Comparison of ENCODE assay signal across 17 cellular contexts in the genomic region with DNA sequence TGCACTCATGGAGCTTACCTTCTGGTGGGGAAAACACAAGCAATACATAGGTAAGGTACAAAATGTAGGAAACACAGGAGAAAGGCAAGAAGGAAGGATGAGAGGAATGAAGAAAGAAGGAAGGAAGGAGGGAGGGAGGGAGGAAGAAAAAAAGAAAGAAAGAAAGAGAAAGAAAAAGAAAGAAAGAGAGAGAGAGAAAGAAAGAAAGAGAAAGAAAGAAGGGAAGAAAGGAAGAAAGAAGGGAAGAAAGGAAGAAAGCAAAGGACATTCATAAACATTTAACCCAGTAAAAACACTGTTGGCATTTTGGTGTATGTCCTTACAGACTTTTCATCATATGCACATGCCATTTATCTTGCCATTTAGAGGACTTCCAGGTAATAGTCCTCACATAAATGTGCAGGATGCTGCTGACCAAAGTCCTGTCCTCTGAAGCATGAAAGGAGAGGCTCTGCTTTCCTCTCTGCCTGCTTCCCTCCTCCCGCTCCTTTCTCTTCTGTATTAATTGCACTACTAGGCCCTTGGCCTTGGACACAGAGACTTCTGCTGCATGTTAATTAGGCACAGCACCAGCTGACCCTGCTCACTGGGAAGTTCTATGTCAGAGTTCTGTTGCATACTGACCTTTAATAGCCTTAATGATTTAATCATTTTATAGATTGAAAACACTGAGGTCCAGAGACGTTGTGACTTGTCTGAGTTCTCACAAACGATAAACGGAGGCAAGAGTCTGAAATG. TPM values are rescaled to one million over a fixed set of nuclear protein-coding genes. Genes with fewer than 3 reads are reported as not detected.
DNase-seq lines count a peak whose midpoint lies in the region; ATAC-seq, FAIRE-seq and TF ChIP-seq lines count a peak whose summit lies in the region.
"Had no signal": no experiment of that assay in that cellular context is flagged by ENCODE, and none has a peak within 500 bp of the region (broad histone marks: within the 10 kb centered on the region; RNA-seq: fewer than 3 reads in every experiment).

No MANE protein-coding gene starts in this region.

- no peaks in the 10 kb centered on the region for H3K79me1 ChIP-seq in mesendoderm (ENCODE audit: low read length)

- H3K4me3 ChIP-seq in GM23338, result no peak overlapping the region
- H3K4me3 ChIP-seq in K562, result no peak overlapping the region
- no peak overlapping the region for H3K4me3 ChIP-seq in mesendoderm (ENCODE audit: low read length)
- H3K4me3 ChIP-seq: colonic mucosa, upper lobe of left lung had no signal

- H3K56ac ChIP-seq in mesendoderm (ENCODE audit: low read length), result no peak overlapping the region

- no peak for TF ChIP-seq EP300 in K562 (IDR thresholded peaks at IDR 0.05; ENCODE audit: low read length)

- H2AFZ ChIP-seq in GM23338 (peak overlapping the region; percentile 77; the same call in 1 of the 2 replicates), K562 (ENCODE audit: low read depth, low read length) (no peak overlapping the region)

- H4K20me1 ChIP-seq in GM23338 (replicated peaks; ENCODE audit: insufficient read depth) (no peaks in the 10 kb centered on the region), K562 (replicated peaks; ENCODE audit: control insufficient read depth, insufficient read depth, low read length) (no peaks in the 10 kb centered on the region)

- peaks cover 21% of the 10 kb centered on the region for H3K4me1 ChIP-seq in GM23338 (ENCODE audit: insufficient read depth)
- peaks cover 0 to 18% of the 10 kb centered on the region in 2 experiments; a peak in 4 of 5 replicates for H3K4me1 ChIP-seq in K562 (replicated peaks in 1 of 2; ENCODE audit: control insufficient read depth in 2 of 2, insufficient read depth in 2 of 2, low read length in 2 of 2)
- no peaks in the 10 kb centered on the region for H3K4me1 ChIP-seq in mesendoderm (ENCODE audit: control insufficient read depth, low read depth, low read length)
- H3K4me1 ChIP-seq: colonic mucosa had no signal

- DNase-seq in GM23338 (ENCODE audit: low spot score) (no peak), K562 (ENCODE audit: extremely low read depth in 1 of 4, low spot score in 3 of 4) (no peak), mesendoderm (no peak), EL (no peak), HT-29 (ENCODE audit: low spot score) (no peak), COR-L47 (lab: John Stamatoyannopoulos, UW) (no peak), GM13977 (ENCODE audit: low spot score) (no peak)
- DNase-seq: activated CD8-positive, alpha-beta T cell treated with anti-CD3 and anti-CD28 coated beads, Interleukin-2, amount 10 ng/mL, durations not matched to agents 7 days and 5 days; activated effector memory CD4-positive, alpha-beta T cell treated with Interleukin-2 at 50 U/mL for 16 hours; colonic mucosa; heart left ventricle; Karpas-422; NCI-H1417 treated with DMSO at 0.1 percent for 48 hours; OCI-M1; upper lobe of left lung had no signal

- H3K23ac ChIP-seq in mesendoderm (ENCODE audit: low read length), result no peak overlapping the region

- no peaks in the 10 kb centered on the region for H3K79me2 ChIP-seq in GM23338 (replicated peaks; ENCODE audit: insufficient read depth)
- no peaks in the 10 kb centered on the region for H3K79me2 ChIP-seq in K562 (ENCODE audit: control insufficient read depth, insufficient read depth, low read length)
- H3K79me2 ChIP-seq in mesendoderm (ENCODE audit: control insufficient read depth, insufficient read depth, low read length), result no peaks in the 10 kb centered on the region

- no peak overlapping the region for H3K18ac ChIP-seq in mesendoderm (ENCODE audit: low read length)

- H3K27ac Mint-ChIP-seq in GM23338, result peak overlapping the region; percentile 77; the same call in 1 of the 2 replicates
- H3K27ac Mint-ChIP-seq: activated CD8-positive, alpha-beta T cell treated with anti-CD3 and anti-CD28 coated beads, Interleukin-2, amount 10 ng/mL, durations not matched to agents 7 days and 5 days had no signal

- H3K9me3 Mint-ChIP-seq in GM23338, result peaks cover 13% of the 10 kb centered on the region

- 36% methylated on average over 4 of the region's 4 CpGs for WGBS in K562 (ENCODE audit: insufficient coverage, low coverage, missing lambda C conversion rate)
- no CpG with 5 or more reads among the region's 4 CpGs for WGBS in mesendoderm (ENCODE audit: extremely low coverage, insufficient coverage, low lambda C conversion rate)

- H3K36me3 ChIP-seq in GM23338 (ENCODE audit: insufficient read depth), result no peaks in the 10 kb centered on the region
- no peaks in the 10 kb centered on the region for H3K36me3 ChIP-seq in K562 (ENCODE audit: control insufficient read depth, insufficient read depth, low read length)
- no peaks in the 10 kb centered on the region for H3K36me3 ChIP-seq in mesendoderm (ENCODE audit: control insufficient read depth, insufficient read depth, low read length)
- H3K36me3 ChIP-seq: colonic mucosa, heart left ventricle, upper lobe of left lung had no signal

- no peak overlapping the region for H2AK5ac ChIP-seq in mesendoderm (ENCODE audit: low read length)

- H3K9me1 ChIP-seq in K562 (ENCODE audit: control insufficient read depth, insufficient read depth, low read length), result no peaks in the 10 kb centered on the region

- FAIRE-seq in K562 (lab: Jason Lieb, UNC), result no peak
- FAIRE-seq: islet of Langerhans had no signal

- no peaks in the 10 kb centered on the region for H3K9me2 ChIP-seq in GM23338 (ENCODE audit: insufficient read depth)

- H3K9me3 ChIP-seq in K562 (replicated peaks; ENCODE audit: control insufficient read depth, insufficient read depth, low read depth, low read length), result no peaks in the 10 kb centered on the region
- H3K9me3 ChIP-seq: colonic mucosa, heart left ventricle, upper lobe of left lung had no signal

- H4K5ac ChIP-seq in mesendoderm (ENCODE audit: low read length), result no peak overlapping the region

- no peaks in the 10 kb centered on the region for H3F3A ChIP-seq in GM23338 (replicated peaks; ENCODE audit: low read depth)

- TF ChIP-seq CTCF in 22Rv1 (IDR thresholded peaks at IDR 0.05), result no peak
- TF ChIP-seq CTCF in GM23338 (conservative IDR thresholded peaks at IDR 0.05; ENCODE audit: low read depth in 2 of 2), result no peak
- TF ChIP-seq CTCF in K562 (IDR thresholded peaks at IDR 0.05 in 2 of 3, conservative IDR thresholded peaks at IDR 0.05 in 1 of 3; ENCODE audit: insufficient read depth in 2 of 3, low read depth in 1 of 3, low read length in 3 of 3), result no peak
- TF ChIP-seq CTCF in GM13977 (IDR thresholded peaks at IDR 0.05; ENCODE audit: extremely low read depth, insufficient read depth, missing control alignments), result no peak

- H3K4me2 ChIP-seq in GM23338 (no peak overlapping the region), K562 (ENCODE audit: insufficient read depth, low read length) (no peak overlapping the region), mesendoderm (ENCODE audit: low read length) (no peak overlapping the region)

- no peak for TF ChIP-seq POLR2A in K562 (conservative IDR thresholded peaks at IDR 0.05)

- no peak overlapping the region for H2BK15ac ChIP-seq in mesendoderm (replicated peaks; ENCODE audit: low read depth)

- no peak overlapping the region for H4K8ac ChIP-seq in mesendoderm (ENCODE audit: low read depth, low read length)

- H3K27ac ChIP-seq in 22Rv1 (peak overlapping the region; percentile 75), GM23338 (ENCODE audit: low read depth) (no peak overlapping the region), K562 (ENCODE audit: extremely low read depth, low read depth, low read length) (no peak overlapping the region), mesendoderm (ENCODE audit: low read depth, low read length) (no peak overlapping the region)
- H3K27ac ChIP-seq: colonic mucosa, upper lobe of left lung had no signal

- H2BK120ac ChIP-seq in mesendoderm (ENCODE audit: low read depth, low read length), result no peak overlapping the region

- CTCF ChIA-PET in K562 (lab: Yijun Ruan, JAX; ENCODE audit: low intra/inter-chr PET ratio), result no interaction called here

- POLR2A ChIA-PET in K562 (lab: Yijun Ruan, JAX), result no interaction called here

- peaks cover 41% of the 10 kb centered on the region for H3K4me1 Mint-ChIP-seq in GM23338

- in situ Hi-C loops in K562 (cut with MboI), result loop anchor here (5.0 kb wide), 1 partner anchor 231 kb away; no protein-coding TSS in a partner anchor
- in situ Hi-C loops in GM13977 (cut with MboI; ENCODE audit: low pct_unique_long_range_greater_than_20kb, low sequenced_read_pairs, unreplicated experiment), result loop anchor here (10.0 kb wide), 1 partner anchor 228 kb away; no protein-coding TSS in a partner anchor

- H3K4ac ChIP-seq in mesendoderm (ENCODE audit: low read depth, low read length), result peak overlapping the region; percentile 28

- H3K36me3 Mint-ChIP-seq in GM23338 (ENCODE audit: low read depth), result peaks cover 9% of the 10 kb centered on the region; the same call in 1 of the 3 replicates

- intact Hi-C loops in K562 (cut with micrococcal nuclease), result no loop called here

- no peak for ATAC-seq in GM23338
- no peak; the same call in 2 of the 3 replicates for ATAC-seq in K562
- ATAC-seq: activated CD8-positive, alpha-beta T cell treated with anti-CD3 and anti-CD28 coated beads, Interleukin-2, amount 10 ng/mL, durations not matched to agents 7 days and 5 days had no signal

- no peak for TF ChIP-seq RAD21 in K562 (CRISPR knock-in tag; conservative IDR thresholded peaks at IDR 0.05 in 1 of 2, IDR thresholded peaks at IDR 0.05 in 1 of 2)

- H3K9ac ChIP-seq in K562 (ENCODE audit: insufficient read depth in 1 of 2, low read depth in 2 of 2, low read length in 2 of 2), result no peak overlapping the region
- no peak overlapping the region for H3K9ac ChIP-seq in mesendoderm (ENCODE audit: low read length)

- H3K27me3 ChIP-seq in GM23338 (ENCODE audit: insufficient read depth), result no peaks in the 10 kb centered on the region
- H3K27me3 ChIP-seq in K562 (ENCODE audit: control insufficient read depth in 2 of 2, insufficient read depth in 2 of 2, low read length in 2 of 2), result no peaks in the 10 kb centered on the region
- no peaks in the 10 kb centered on the region for H3K27me3 ChIP-seq in mesendoderm (ENCODE audit: insufficient read depth, low read length, poor library complexity)
- H3K27me3 ChIP-seq: colonic mucosa, heart left ventricle, upper lobe of left lung had no signal

- H2BK5ac ChIP-seq in mesendoderm (ENCODE audit: low read length), result no peak overlapping the region

- H3K27me3 Mint-ChIP-seq in GM23338 (ENCODE audit: insufficient read depth, low read depth, poor library complexity), result peaks cover 5% of the 10 kb centered on the region

- BruUV-seq in K562 (replicated peaks; lab: Mats Ljungman, UMichigan), result no TSS peak

- no peak overlapping the region for H3K4me3 Mint-ChIP-seq in GM23338
- H3K4me3 Mint-ChIP-seq: activated CD8-positive, alpha-beta T cell treated with anti-CD3 and anti-CD28 coated beads, Interleukin-2, amount 10 ng/mL, durations not matched to agents 7 days and 5 days had no signal

RNA-seq across cellular contexts. Expression of a gene that starts 29.7 kb away (rescaled TPM):
- total RNA-seq in GM23338 (2014; rRNA removed; shearing (Covaris generic)), result 149 and 199 TPM in 2 replicates
- 716 and 796 TPM in 2 replicates for polyA plus RNA-seq in GM23338 (2016; fragmentation: Nextera tagmentation; extraction: Ambion mirVana)
- total RNA-seq in K562 (2011; cell fraction: chromatin; rRNA removed; ENCODE audit: low replicate concordance), result 19.3 and 23.3 TPM in 2 replicates
- 30.1 and 30.4 TPM in 2 replicates for total RNA-seq in K562 (2011; cell fraction: nucleolus; rRNA removed)
- 35.7 and 56.3 TPM in 2 replicates for total RNA-seq in K562 (2011; cell fraction: nucleoplasm; rRNA removed)
- 140 and 146 TPM in 2 replicates for total RNA-seq in K562 (2014; rRNA removed)
- 132 and 195 TPM in 2 replicates for total RNA-seq in K562 (2014; rRNA removed; fragmentation: Illumina TruSeq; extraction: Trizol)
- total RNA-seq in K562 (2015; rRNA removed; fragmentation: Illumina TruSeq; extraction: Trizol), result 312 and 351 TPM in 2 replicates
- 125 and 129 TPM in 2 replicates for total RNA-seq in K562 (2021)
- polyA plus RNA-seq in K562 (2011; rRNA removed), result 124 and 135 TPM in 2 replicates
- 263 and 300 TPM in 2 replicates for polyA plus RNA-seq in K562 (2011; cell fraction: cytosol; rRNA removed)
- polyA plus RNA-seq in K562 (2011; cell fraction: nucleus; rRNA removed), result 86.7 and 94.9 TPM in 2 replicates
- polyA plus RNA-seq in K562 (2012), result 185 and 189 TPM in 2 replicates
- 210 and 237 TPM in 2 replicates for polyA plus RNA-seq in K562 (2014; fragmentation: Illumina TruSeq; extraction: Trizol)
- polyA plus RNA-seq in K562 (2014; fragmentation: Nextera tagmentation; extraction: Ambion mirVana), result 100 to 1,000 TPM; 560 to 670 TPM
- polyA plus RNA-seq in K562 (2014; rRNA removed), result 227 and 285 TPM in 2 replicates
- polyA minus RNA-seq in K562 (2011; rRNA and poly(A)+ RNA removed), result 69.5 and 81.5 TPM in 2 replicates
- polyA minus RNA-seq in K562 (2011; cell fraction: cytosol; rRNA and poly(A)+ RNA removed), result 78.5 and 124 TPM in 2 replicates
- polyA minus RNA-seq in K562 (2011; cell fraction: nucleus; rRNA and poly(A)+ RNA removed), result 28.1 and 49.5 TPM in 2 replicates
- 470 TPM for polyA plus RNA-seq in mesendoderm (2013, experiment 1 of 2)
- 483 TPM for polyA plus RNA-seq in mesendoderm (2013, experiment 2 of 2)
- 147 and 154 TPM in 2 replicates for total RNA-seq in HT-29 (2014; rRNA removed; shearing (Covaris generic))
